ENCODE assay signal across 1 cellular context in the genomic region with DNA sequence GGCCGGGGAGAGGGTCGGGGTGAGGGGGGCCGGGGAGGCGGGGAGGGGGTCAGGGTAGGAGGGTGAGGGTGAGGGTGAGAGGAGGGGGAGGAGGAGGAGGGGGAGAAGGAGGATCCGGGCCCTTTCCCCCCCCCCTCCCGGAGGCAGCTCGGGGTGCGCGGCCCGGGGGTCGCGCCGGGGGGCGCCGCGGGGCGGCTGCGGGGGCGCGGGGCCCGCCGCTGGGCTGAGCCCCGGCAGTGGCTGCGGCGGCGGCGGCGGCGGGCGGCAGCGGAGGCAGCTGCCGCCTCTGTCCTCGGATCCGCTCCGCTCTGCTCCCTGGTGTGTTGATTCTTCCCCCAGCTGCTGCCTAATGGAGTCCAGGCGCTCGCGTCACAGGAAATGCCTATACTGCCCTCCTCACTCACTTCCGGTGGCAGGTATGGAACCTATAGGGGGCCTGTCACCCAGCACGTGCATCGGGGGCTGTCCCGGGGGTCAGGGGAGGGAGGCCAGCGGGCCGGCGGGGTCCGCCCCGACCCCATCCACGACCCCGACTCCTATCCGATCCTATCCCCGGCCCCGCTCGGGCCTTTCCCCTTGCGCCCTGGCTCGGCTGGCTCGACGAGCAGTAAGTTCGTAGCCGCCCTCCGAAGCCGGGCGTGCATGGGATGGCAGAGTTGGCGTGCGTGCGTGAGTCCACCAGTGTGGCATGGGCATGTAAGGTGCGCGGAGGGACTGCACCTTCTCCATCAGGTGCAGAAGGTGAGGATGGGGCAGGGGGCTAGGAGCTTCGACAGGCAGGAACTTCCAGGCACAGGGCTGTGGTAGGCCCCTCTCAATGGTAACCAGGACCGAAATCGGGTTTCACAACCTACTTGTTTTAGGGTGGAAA.
A peak's percentile ranks its signal among the peaks of the same experiment; 100 is the strongest.
TF ChIP-seq lines count a peak whose summit lies in the region.

A gene (minus strand): TSS at position 351 of the 871 bp plus-strand sequence.

TF ChIP-seq in HepG2, 621 proteins besides CTCF, POLR2A, EP300 and RAD21 (continued from another document and continues in another):
- TF ChIP-seq, protein P1, sequence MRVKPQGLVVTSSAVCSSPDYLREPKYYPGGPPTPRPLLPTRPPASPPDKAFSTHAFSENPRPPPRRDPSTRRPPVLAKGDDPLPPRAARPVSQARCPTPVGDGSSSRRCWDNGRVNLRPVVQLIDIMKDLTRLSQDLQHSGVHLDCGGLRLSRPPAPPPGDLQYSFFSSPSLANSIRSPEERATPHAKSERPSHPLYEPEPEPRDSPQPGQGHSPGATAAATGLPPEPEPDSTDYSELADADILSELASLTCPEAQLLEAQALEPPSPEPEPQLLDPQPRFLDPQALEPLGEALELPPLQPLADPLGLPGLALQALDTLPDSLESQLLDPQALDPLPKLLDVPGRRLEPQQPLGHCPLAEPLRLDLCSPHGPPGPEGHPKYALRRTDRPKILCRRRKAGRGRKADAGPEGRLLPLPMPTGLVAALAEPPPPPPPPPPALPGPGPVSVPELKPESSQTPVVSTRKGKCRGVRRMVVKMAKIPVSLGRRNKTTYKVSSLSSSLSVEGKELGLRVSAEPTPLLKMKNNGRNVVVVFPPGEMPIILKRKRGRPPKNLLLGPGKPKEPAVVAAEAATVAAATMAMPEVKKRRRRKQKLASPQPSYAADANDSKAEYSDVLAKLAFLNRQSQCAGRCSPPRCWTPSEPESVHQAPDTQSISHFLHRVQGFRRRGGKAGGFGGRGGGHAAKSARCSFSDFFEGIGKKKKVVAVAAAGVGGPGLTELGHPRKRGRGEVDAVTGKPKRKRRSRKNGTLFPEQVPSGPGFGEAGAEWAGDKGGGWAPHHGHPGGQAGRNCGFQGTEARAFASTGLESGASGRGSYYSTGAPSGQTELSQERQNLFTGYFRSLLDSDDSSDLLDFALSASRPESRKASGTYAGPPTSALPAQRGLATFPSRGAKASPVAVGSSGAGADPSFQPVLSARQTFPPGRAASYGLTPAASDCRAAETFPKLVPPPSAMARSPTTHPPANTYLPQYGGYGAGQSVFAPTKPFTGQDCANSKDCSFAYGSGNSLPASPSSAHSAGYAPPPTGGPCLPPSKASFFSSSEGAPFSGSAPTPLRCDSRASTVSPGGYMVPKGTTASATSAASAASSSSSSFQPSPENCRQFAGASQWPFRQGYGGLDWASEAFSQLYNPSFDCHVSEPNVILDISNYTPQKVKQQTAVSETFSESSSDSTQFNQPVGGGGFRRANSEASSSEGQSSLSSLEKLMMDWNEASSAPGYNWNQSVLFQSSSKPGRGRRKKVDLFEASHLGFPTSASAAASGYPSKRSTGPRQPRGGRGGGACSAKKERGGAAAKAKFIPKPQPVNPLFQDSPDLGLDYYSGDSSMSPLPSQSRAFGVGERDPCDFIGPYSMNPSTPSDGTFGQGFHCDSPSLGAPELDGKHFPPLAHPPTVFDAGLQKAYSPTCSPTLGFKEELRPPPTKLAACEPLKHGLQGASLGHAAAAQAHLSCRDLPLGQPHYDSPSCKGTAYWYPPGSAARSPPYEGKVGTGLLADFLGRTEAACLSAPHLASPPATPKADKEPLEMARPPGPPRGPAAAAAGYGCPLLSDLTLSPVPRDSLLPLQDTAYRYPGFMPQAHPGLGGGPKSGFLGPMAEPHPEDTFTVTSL (CRISPR knock-in tag; IDR thresholded peaks at IDR 0.05; ENCODE audit: borderline replicate concordance), result no peak
- TF ChIP-seq CHD4 (IDR thresholded peaks at IDR 0.05; ENCODE audit: borderline replicate concordance, low read length) (no peak), KMT2A (CRISPR knock-in tag; IDR thresholded peaks at IDR 0.05) (peak; percentile 87; the same call in 1 of the 2 replicates), HNRNPL (IDR thresholded peaks at IDR 0.05; ENCODE audit: low read depth, low read length) (peak; percentile 80; the same call in 1 of the 2 replicates), ZNF468 (CRISPR knock-in tag; IDR thresholded peaks at IDR 0.05) (no peak), PAF1 (CRISPR knock-in tag; IDR thresholded peaks at IDR 0.05) (no peak), ZNF780A (CRISPR knock-in tag; IDR thresholded peaks at IDR 0.05) (no peak), SOX5 (CRISPR knock-in tag; IDR thresholded peaks at IDR 0.05; ENCODE audit: borderline replicate concordance) (no peak), DMAP1 (CRISPR knock-in tag; IDR thresholded peaks at IDR 0.05) (peak; percentile 88), HOXA5 (CRISPR knock-in tag; IDR thresholded peaks at IDR 0.05) (peak; percentile 83; the same call in 1 of the 2 replicates), NFKBIZ (CRISPR knock-in tag; IDR thresholded peaks at IDR 0.05) (0 out of 2 replicates have a peak, but pooled peaks have one; percentile 34), ZNF773 (CRISPR knock-in tag; IDR thresholded peaks at IDR 0.05; ENCODE audit: borderline replicate concordance) (peak; percentile 53; the same call in 1 of the 2 replicates), FOXA1 (IDR thresholded peaks at IDR 0.05) (no peak), FOXA1 (CRISPR knock-in tag; IDR thresholded peaks at IDR 0.05) (peak; percentile 17; the same call in 1 of the 2 replicates), FOXC1 (CRISPR knock-in tag; IDR thresholded peaks at IDR 0.05; ENCODE audit: borderline replicate concordance) (peak; percentile 34; the same call in 1 of the 2 replicates), TRIM24 (CRISPR knock-in tag; IDR thresholded peaks at IDR 0.05) (no peak), ZFP36L2 (CRISPR knock-in tag; IDR thresholded peaks at IDR 0.05) (no peak), TBX2 (CRISPR knock-in tag; IDR thresholded peaks at IDR 0.05; ENCODE audit: borderline replicate concordance) (peak; percentile 69), NCOA5 (CRISPR knock-in tag; IDR thresholded peaks at IDR 0.05) (no peak), ZFP90 (CRISPR knock-in tag; IDR thresholded peaks at IDR 0.05; ENCODE audit: borderline replicate concordance) (peak; percentile 72; the same call in 1 of the 2 replicates), FOXP1 (IDR thresholded peaks at IDR 0.05) (no peak), FOXP1 (CRISPR knock-in tag; IDR thresholded peaks at IDR 0.05) (no peak), CCAR2 (optimal IDR thresholded peaks at IDR 0.05; ENCODE audit: low read depth, low read length) (no peak), ZNF569 (CRISPR knock-in tag; IDR thresholded peaks at IDR 0.05; ENCODE audit: borderline replicate concordance) (no peak), MED1 (CRISPR knock-in tag; IDR thresholded peaks at IDR 0.05) (peak; percentile 73)
- TF ChIP-seq, protein P2, sequence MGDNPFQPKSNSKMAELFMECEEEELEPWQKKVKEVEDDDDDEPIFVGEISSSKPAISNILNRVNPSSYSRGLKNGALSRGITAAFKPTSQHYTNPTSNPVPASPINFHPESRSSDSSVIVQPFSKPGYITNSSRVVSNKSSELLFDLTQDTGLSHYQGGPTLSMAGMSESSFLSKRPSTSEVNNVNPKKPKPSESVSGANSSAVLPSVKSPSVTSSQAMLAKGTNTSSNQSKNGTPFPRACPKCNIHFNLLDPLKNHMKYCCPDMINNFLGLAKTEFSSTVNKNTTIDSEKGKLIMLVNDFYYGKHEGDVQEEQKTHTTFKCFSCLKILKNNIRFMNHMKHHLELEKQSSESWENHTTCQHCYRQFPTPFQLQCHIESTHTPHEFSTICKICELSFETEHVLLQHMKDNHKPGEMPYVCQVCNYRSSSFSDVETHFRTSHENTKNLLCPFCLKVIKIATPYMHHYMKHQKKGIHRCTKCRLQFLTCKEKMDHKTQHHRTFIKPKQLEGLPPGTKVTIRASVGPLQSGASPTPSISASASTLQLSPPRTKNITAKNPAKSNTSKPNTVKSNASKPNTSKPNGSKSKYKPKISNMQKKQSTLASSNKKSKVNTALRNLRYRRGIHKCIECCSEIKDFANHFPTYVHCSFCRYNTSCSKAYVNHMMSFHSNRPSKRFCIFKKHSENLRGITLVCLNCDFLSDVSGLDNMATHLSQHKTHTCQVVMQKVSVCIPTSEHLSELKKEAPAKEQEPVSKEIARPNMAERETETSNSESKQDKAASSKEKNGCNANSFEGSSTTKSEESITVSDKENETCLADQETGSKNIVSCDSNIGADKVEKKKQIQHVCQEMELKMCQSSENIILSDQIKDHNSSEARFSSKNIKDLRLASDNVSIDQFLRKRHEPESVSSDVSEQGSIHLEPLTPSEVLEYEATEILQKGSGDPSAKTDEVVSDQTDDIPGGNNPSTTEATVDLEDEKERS (CRISPR knock-in tag; IDR thresholded peaks at IDR 0.05), result no peak
- TF ChIP-seq, protein P3, sequence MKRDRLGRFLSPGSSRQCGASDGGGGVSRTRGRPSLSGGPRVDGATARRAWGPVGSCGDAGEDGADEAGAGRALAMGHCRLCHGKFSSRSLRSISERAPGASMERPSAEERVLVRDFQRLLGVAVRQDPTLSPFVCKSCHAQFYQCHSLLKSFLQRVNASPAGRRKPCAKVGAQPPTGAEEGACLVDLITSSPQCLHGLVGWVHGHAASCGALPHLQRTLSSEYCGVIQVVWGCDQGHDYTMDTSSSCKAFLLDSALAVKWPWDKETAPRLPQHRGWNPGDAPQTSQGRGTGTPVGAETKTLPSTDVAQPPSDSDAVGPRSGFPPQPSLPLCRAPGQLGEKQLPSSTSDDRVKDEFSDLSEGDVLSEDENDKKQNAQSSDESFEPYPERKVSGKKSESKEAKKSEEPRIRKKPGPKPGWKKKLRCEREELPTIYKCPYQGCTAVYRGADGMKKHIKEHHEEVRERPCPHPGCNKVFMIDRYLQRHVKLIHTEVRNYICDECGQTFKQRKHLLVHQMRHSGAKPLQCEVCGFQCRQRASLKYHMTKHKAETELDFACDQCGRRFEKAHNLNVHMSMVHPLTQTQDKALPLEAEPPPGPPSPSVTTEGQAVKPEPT (CRISPR knock-in tag; IDR thresholded peaks at IDR 0.05; ENCODE audit: low read depth), result no peak
- TF ChIP-seq, protein P4, sequence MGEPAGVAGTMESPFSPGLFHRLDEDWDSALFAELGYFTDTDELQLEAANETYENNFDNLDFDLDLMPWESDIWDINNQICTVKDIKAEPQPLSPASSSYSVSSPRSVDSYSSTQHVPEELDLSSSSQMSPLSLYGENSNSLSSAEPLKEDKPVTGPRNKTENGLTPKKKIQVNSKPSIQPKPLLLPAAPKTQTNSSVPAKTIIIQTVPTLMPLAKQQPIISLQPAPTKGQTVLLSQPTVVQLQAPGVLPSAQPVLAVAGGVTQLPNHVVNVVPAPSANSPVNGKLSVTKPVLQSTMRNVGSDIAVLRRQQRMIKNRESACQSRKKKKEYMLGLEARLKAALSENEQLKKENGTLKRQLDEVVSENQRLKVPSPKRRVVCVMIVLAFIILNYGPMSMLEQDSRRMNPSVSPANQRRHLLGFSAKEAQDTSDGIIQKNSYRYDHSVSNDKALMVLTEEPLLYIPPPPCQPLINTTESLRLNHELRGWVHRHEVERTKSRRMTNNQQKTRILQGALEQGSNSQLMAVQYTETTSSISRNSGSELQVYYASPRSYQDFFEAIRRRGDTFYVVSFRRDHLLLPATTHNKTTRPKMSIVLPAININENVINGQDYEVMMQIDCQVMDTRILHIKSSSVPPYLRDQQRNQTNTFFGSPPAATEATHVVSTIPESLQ (CRISPR knock-in tag; conservative IDR thresholded peaks at IDR 0.05), result no peak
- TF ChIP-seq, protein P5, sequence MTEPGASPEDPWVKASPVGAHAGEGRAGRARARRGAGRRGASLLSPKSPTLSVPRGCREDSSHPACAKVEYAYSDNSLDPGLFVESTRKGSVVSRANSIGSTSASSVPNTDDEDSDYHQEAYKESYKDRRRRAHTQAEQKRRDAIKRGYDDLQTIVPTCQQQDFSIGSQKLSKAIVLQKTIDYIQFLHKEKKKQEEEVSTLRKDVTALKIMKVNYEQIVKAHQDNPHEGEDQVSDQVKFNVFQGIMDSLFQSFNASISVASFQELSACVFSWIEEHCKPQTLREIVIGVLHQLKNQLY (CRISPR knock-in tag; IDR thresholded peaks at IDR 0.05), result 0 out of 2 replicates have a peak, but pooled peaks have one; percentile 14
- TF ChIP-seq, protein P6, sequence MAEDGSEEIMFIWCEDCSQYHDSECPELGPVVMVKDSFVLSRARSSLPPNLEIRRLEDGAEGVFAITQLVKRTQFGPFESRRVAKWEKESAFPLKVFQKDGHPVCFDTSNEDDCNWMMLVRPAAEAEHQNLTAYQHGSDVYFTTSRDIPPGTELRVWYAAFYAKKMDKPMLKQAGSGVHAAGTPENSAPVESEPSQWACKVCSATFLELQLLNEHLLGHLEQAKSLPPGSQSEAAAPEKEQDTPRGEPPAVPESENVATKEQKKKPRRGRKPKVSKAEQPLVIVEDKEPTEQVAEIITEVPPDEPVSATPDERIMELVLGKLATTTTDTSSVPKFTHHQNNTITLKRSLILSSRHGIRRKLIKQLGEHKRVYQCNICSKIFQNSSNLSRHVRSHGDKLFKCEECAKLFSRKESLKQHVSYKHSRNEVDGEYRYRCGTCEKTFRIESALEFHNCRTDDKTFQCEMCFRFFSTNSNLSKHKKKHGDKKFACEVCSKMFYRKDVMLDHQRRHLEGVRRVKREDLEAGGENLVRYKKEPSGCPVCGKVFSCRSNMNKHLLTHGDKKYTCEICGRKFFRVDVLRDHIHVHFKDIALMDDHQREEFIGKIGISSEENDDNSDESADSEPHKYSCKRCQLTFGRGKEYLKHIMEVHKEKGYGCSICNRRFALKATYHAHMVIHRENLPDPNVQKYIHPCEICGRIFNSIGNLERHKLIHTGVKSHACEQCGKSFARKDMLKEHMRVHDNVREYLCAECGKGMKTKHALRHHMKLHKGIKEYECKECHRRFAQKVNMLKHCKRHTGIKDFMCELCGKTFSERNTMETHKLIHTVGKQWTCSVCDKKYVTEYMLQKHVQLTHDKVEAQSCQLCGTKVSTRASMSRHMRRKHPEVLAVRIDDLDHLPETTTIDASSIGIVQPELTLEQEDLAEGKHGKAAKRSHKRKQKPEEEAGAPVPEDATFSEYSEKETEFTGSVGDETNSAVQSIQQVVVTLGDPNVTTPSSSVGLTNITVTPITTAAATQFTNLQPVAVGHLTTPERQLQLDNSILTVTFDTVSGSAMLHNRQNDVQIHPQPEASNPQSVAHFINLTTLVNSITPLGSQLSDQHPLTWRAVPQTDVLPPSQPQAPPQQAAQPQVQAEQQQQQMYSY (CRISPR knock-in tag; IDR thresholded peaks at IDR 0.05), result 0 out of 2 replicates have a peak, but pooled peaks have one; percentile 41
- TF ChIP-seq, protein P7, sequence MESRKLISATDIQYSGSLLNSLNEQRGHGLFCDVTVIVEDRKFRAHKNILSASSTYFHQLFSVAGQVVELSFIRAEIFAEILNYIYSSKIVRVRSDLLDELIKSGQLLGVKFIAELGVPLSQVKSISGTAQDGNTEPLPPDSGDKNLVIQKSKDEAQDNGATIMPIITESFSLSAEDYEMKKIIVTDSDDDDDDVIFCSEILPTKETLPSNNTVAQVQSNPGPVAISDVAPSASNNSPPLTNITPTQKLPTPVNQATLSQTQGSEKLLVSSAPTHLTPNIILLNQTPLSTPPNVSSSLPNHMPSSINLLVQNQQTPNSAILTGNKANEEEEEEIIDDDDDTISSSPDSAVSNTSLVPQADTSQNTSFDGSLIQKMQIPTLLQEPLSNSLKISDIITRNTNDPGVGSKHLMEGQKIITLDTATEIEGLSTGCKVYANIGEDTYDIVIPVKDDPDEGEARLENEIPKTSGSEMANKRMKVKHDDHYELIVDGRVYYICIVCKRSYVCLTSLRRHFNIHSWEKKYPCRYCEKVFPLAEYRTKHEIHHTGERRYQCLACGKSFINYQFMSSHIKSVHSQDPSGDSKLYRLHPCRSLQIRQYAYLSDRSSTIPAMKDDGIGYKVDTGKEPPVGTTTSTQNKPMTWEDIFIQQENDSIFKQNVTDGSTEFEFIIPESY (CRISPR knock-in tag; IDR thresholded peaks at IDR 0.05), result no peak
- TF ChIP-seq, protein P8, sequence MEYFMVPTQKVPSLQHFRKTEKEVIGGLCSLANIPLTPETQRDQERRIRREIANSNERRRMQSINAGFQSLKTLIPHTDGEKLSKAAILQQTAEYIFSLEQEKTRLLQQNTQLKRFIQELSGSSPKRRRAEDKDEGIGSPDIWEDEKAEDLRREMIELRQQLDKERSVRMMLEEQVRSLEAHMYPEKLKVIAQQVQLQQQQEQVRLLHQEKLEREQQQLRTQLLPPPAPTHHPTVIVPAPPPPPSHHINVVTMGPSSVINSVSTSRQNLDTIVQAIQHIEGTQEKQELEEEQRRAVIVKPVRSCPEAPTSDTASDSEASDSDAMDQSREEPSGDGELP (IDR thresholded peaks at IDR 0.05; ENCODE audit: borderline replicate concordance, low read depth), result peak; percentile 93
